34 cellular contexts compared by ENCODE assay signal in the genomic region with DNA sequence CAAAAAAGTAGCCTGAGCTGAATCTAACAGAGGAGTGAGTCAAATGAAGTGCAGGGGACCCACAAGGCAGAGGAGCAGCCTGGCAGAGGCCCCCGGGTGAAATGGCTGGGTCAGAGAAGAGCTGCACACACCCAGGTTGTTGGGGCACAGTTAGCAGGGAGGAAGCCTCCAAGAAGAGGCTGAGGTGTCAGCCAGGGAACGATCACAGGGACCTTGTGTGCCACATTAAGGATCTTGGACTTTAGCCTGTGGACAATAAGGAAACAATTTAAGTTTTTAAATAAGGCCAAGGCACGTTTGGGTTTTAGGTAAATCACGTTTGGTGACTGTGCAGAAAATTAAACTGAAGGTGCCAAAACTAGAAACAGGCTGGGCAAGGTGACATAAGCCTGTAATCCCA. TPM values are rescaled to one million over a fixed set of nuclear protein-coding genes. Genes with fewer than 3 reads are reported as not detected.
"Had no signal": no experiment of that assay in that cellular context is flagged by ENCODE, and none has a peak within 500 bp of the region (broad histone marks: within the 10 kb centered on the region; RNA-seq: fewer than 3 reads in every experiment).

No MANE protein-coding gene starts in this region.

- H3K4me3 ChIP-seq: dorsolateral prefrontal cortex, esophagus muscularis mucosa, gastroesophageal sphincter, heart left ventricle, hepatocyte, lower lobe of right lung, neural progenitor cell, psoas muscle, skin epidermis, suprapubic skin, upper lobe of left lung, uterus had no signal

- H3K4me1 ChIP-seq: esophagus muscularis mucosa, foreskin keratinocyte, gastroesophageal sphincter, lower lobe of right lung, neural progenitor cell, parathyroid adenoma, psoas muscle, suprapubic skin, upper lobe of left lung, uterus had no signal

- H3K4me3 Mint-ChIP-seq: natural killer cell treated with Interleukin-12 subunit alpha and Interleukin-12 subunit beta and Interleukin-15 and Interleukin-18, amount 100 ng/mL, for 72 hours; neural progenitor cell; stimulated activated naive B cell treated with anti-CD40 and anti-IgM and Interleukin-4, amounts not matched to agents 10 μg/mL and 1 μg/mL and 100 μg/mL, for 72 hours; stimulated activated naive CD8-positive, alpha-beta T cell treated with anti-CD3 and anti-CD28 coated beads, Interleukin-15, Interleukin-2, amounts not matched to agents 100 ng/mL and 50 ng/mL, for 24 hours had no signal

- DNase-seq: caudate nucleus; cerebellar nuclear complex; dorsolateral prefrontal cortex; effector CD4-positive, alpha-beta T cell; foreskin keratinocyte; heart left ventricle; left cardiac atrium; left ventricle myocardium superior; lower lobe of right lung; naive B cell; right cardiac atrium; stimulated activated CD4-positive, alpha-beta T cell treated with anti-CD3 and anti-CD28 coated beads, Interleukin-15, amount 100 ng/mL, for 24 hours; stimulated activated CD4-positive, alpha-beta T cell treated with anti-CD3 and anti-CD28 coated beads, Interleukin-2, amount 100 ng/mL, for 48 hours; stimulated activated naive B cell treated with anti-CD40 and anti-IgM and Interleukin-4, amounts not matched to agents 10 μg/mL and 1 μg/mL and 100 μg/mL, for 72 hours; upper lobe of left lung; uterus had no signal

- H3K9ac ChIP-seq: neural progenitor cell, parathyroid adenoma had no signal

- H3K9me3 Mint-ChIP-seq: natural killer cell treated with Interleukin-12 subunit alpha and Interleukin-12 subunit beta and Interleukin-15 and Interleukin-18, amount 100 ng/mL, for 72 hours; neural progenitor cell; stimulated activated naive B cell treated with anti-CD40 and anti-IgM and Interleukin-4, amounts not matched to agents 10 μg/mL and 1 μg/mL and 100 μg/mL, for 72 hours; stimulated activated naive CD8-positive, alpha-beta T cell treated with anti-CD3 and anti-CD28 coated beads, Interleukin-15, Interleukin-2, amounts not matched to agents 100 ng/mL and 50 ng/mL, for 24 hours had no signal

- H3K27me3 ChIP-seq: dorsolateral prefrontal cortex, esophagus muscularis mucosa, foreskin keratinocyte, gastroesophageal sphincter, heart left ventricle, hepatocyte, neural progenitor cell, suprapubic skin, upper lobe of left lung, uterus had no signal

- H3K27me3 Mint-ChIP-seq: naive B cell; stimulated activated naive B cell treated with anti-CD40 and anti-IgM and Interleukin-4, amounts not matched to agents 10 μg/mL and 1 μg/mL and 100 μg/mL, for 72 hours had no signal

- ATAC-seq: foreskin keratinocyte; gastroesophageal sphincter; heart left ventricle; left cardiac atrium; left ventricle myocardium superior; lower lobe of right lung; natural killer cell treated with Interleukin-12 subunit alpha and Interleukin-12 subunit beta and Interleukin-15 and Interleukin-18, amount 100 ng/mL, for 72 hours; psoas muscle; right cardiac atrium; stimulated activated naive B cell treated with anti-CD40 and anti-IgM and Interleukin-4, amounts not matched to agents 10 μg/mL and 1 μg/mL and 100 μg/mL, for 72 hours had no signal

- H3K36me3 ChIP-seq: esophagus muscularis mucosa, gastroesophageal sphincter, heart left ventricle, lower lobe of right lung, neural progenitor cell, suprapubic skin, upper lobe of left lung, uterus had no signal

- H3K27ac Mint-ChIP-seq: natural killer cell treated with Interleukin-12 subunit alpha and Interleukin-12 subunit beta and Interleukin-15 and Interleukin-18, amount 100 ng/mL, for 72 hours; neural progenitor cell; stimulated activated naive B cell treated with anti-CD40 and anti-IgM and Interleukin-4, amounts not matched to agents 10 μg/mL and 1 μg/mL and 100 μg/mL, for 72 hours; stimulated activated naive CD8-positive, alpha-beta T cell treated with anti-CD3 and anti-CD28 coated beads, Interleukin-15, Interleukin-2, amounts not matched to agents 100 ng/mL and 50 ng/mL, for 24 hours had no signal

- H3K27ac ChIP-seq: dorsolateral prefrontal cortex, epithelial cell of prostate, esophagus muscularis mucosa, foreskin keratinocyte, gastroesophageal sphincter, heart left ventricle, hepatocyte, lower lobe of right lung, neural progenitor cell, parathyroid adenoma, psoas muscle, skin epidermis, suprapubic skin, upper lobe of left lung, uterus had no signal

- H3K36me3 Mint-ChIP-seq: natural killer cell treated with Interleukin-12 subunit alpha and Interleukin-12 subunit beta and Interleukin-15 and Interleukin-18, amount 100 ng/mL, for 72 hours; neural progenitor cell had no signal

- H3K4me1 Mint-ChIP-seq: neural progenitor cell had no signal

- FAIRE-seq: islet of Langerhans had no signal

- H3K9me3 ChIP-seq: esophagus muscularis mucosa, gastroesophageal sphincter, heart left ventricle, lower lobe of right lung, psoas muscle, suprapubic skin, upper lobe of left lung, uterus had no signal

RNA-seq across cellular contexts. Expression of a gene that starts 35.1 kb away (rescaled TPM):
- total RNA-seq: dorsolateral prefrontal cortex; esophagus muscularis mucosa; fibroblast of lung; foreskin keratinocyte; gastroesophageal sphincter; heart left ventricle; hepatocyte; kidney epithelial cell; left ventricle myocardium superior; lower lobe of right lung; mesenteric fat pad; mononuclear cell; natural killer cell treated with Interleukin-12 subunit alpha and Interleukin-12 subunit beta and Interleukin-15 and Interleukin-18, amount 100 ng/mL, for 72 hours; osteoblast; psoas muscle; renal cortical epithelial cell; suprapubic skin; upper lobe of left lung; uterus had no signal
- polyA plus RNA-seq: fibroblast of lung, foreskin keratinocyte, heart left ventricle, hepatocyte, psoas muscle had no signal
